Comparison of ENCODE assay signal across 8 cellular contexts in genomic region chr19:1469936-1470863, GRCh38. TPM values are rescaled to one million over a fixed set of nuclear protein-coding genes. Genes with fewer than 3 reads are reported as not detected.
A peak's percentile ranks its signal among the peaks of the same experiment; 100 is the strongest.
DNase-seq lines count a peak whose midpoint lies in the region; ATAC-seq lines count a peak whose summit lies in the region.

No MANE protein-coding gene starts in this region.

- H3K4me1 Mint-ChIP-seq in immature natural killer cell, result peaks cover 0 to 12% of the 10 kb centered on the region in 2 donors

- H3K27ac ChIP-seq in angular gyrus (ENCODE audit: low read depth, low read length), result peak overlapping the region; percentile 76

- DNase-seq in HK-2 (ENCODE audit: unreplicated experiment), result peak; percentile 81
- DNase-seq in SK-N-DZ (ENCODE audit: low spot score), result peak; percentile 57
- DNase-seq in immature natural killer cell, result peak in 2 of 3 donors; percentile 23 to 28
- peak; percentile 75 for DNase-seq in stimulated activated CD4-positive, alpha-beta T cell treated with anti-CD3 and anti-CD28 coated beads, Interleukin-4, amount 100 ng/mL, for 24 hours
- no peak for DNase-seq in GM19240 (ENCODE audit: insufficient read length, low spot score)
- DNase-seq in KG1 (lab: John Stamatoyannopoulos, UW), result no peak

- H3K36me3 Mint-ChIP-seq in immature natural killer cell, result no peaks in the 10 kb centered on the region

- H3K9me3 Mint-ChIP-seq in immature natural killer cell, result peaks cover 0 to 2% (median 0%) of the 10 kb centered on the region in 6 donors

- H3K27me3 Mint-ChIP-seq in immature natural killer cell (ENCODE audit: low read depth in 3 of 3), result peaks cover 2 to 23% (median 4%) of the 10 kb centered on the region in 3 donors

- peak overlapping the region; percentile 63 to 80 (median 73) for H3K4me3 Mint-ChIP-seq in immature natural killer cell

- no peak for ATAC-seq in HG03095 (IDR thresholded peaks at IDR 0.05; ENCODE audit: unreplicated experiment)

- H3K27ac Mint-ChIP-seq in immature natural killer cell, result no peak overlapping the region

RNA-seq across cellular contexts. Expression of gene C19orf25, which starts 8.8 kb away (rescaled TPM):
- 93.7 and 103 TPM in 2 replicates for polyA plus RNA-seq in SK-N-DZ (2014; cell fraction: cytosol; rRNA removed)
- 79.3 and 86.8 TPM in 2 replicates for polyA plus RNA-seq in SK-N-DZ (2014; cell fraction: nucleus; rRNA removed)
- 10 to 100 TPM; 57.4 to 61.6 (median 61.2) TPM for polyA plus RNA-seq in immature natural killer cell

RNA-seq across cellular contexts. Expression of gene PCSK4, which starts 19.9 kb away (rescaled TPM):
- 2.4 and 2.9 TPM in 2 replicates for polyA plus RNA-seq in SK-N-DZ (2014; cell fraction: cytosol; rRNA removed)
- 50.0 and 68.3 TPM in 2 replicates for polyA plus RNA-seq in SK-N-DZ (2014; cell fraction: nucleus; rRNA removed)
- under 1 TPM in 2 of 3 donors, not detected in 1; 0.25 to 0.33 TPM for polyA plus RNA-seq in immature natural killer cell

RNA-seq across cellular contexts. Expression of gene APC2, which starts 20.3 kb away (rescaled TPM):
- polyA plus RNA-seq in SK-N-DZ (2014; cell fraction: cytosol; rRNA removed), result 17.3 and 18.1 TPM in 2 replicates
- 27.4 and 32.2 TPM in 2 replicates for polyA plus RNA-seq in SK-N-DZ (2014; cell fraction: nucleus; rRNA removed)
- under 1 TPM in 1 of 3 donors, not detected in 2; 0.06 TPM for polyA plus RNA-seq in immature natural killer cell

RNA-seq across cellular contexts. Expression of gene REEP6, which starts 20.8 kb away (rescaled TPM):
- 4.8 TPM in 2 replicates for polyA plus RNA-seq in SK-N-DZ (2014; cell fraction: cytosol; rRNA removed)
- 2.1 and 5.5 TPM in 2 replicates for polyA plus RNA-seq in SK-N-DZ (2014; cell fraction: nucleus; rRNA removed)
- 1 to 10 TPM; 4.0 to 7.1 (median 6.4) TPM for polyA plus RNA-seq in immature natural killer cell

RNA-seq across cellular contexts. Expression of gene RPS15, which starts 32.0 kb away (rescaled TPM):
- 4,048 and 6,099 TPM in 2 replicates for polyA plus RNA-seq in SK-N-DZ (2014; cell fraction: cytosol; rRNA removed)
- polyA plus RNA-seq in SK-N-DZ (2014; cell fraction: nucleus; rRNA removed), result 3,447 and 8,602 TPM in 2 replicates
- 1,000 to 10,000 TPM; 1,383 to 2,244 (median 1,622) TPM for polyA plus RNA-seq in immature natural killer cell

Comparison
In these comparisons a context has a peak if more than half of its experiments do, and no peak if none do; other contexts are left out.
1. DNase-seq: peak in HK-2 (single experiment), SK-N-DZ (single experiment), immature natural killer cell (2 of 3) and stimulated activated CD4-positive, alpha-beta T cell treated with anti-CD3 and anti-CD28 coated beads, Interleukin-4, amount 100 ng/mL, for 24 hours (single experiment); none in GM19240 (single experiment) and KG1 (single experiment).